ENCODE assay signal across 11 cellular contexts in the genomic region with DNA sequence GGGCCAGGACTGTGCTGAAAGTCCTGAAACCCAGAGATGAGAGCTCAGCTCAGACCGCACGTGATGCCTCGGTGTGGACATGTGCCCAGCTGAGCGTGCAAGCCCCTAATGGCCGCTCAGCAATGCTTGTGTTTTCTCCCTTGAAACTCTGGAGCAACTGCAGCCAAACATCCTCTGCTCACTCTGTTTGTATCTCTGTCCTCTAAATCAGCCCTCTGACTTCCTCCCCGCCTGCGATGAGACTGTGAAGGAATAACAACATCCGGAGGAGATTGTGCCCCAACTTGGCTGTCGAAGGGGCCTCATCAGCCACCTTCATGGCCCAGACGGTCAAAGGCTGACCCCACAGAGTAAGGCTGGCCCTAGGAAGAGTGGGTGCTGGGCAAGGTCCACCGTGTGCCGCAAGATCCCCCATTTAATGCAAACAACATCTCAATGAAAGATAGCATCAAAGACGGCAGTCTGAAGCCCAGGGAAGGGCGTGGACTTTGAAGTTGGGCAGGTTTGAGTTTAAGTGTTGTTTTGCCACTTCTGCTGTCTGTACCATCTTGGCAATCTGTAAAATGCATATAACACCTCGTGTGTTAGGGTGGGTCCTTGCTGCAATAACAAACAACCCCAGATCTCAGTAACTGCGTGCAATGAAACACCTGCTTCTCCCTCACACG. TPM values are rescaled to one million over a fixed set of nuclear protein-coding genes. Genes with fewer than 3 reads are reported as not detected.
DNase-seq lines count a peak whose midpoint lies in the region; ATAC-seq, FAIRE-seq and TF ChIP-seq lines count a peak whose summit lies in the region.
"Had no signal": no experiment of that assay in that cellular context is flagged by ENCODE, and none has a peak within 500 bp of the region (broad histone marks: within the 10 kb centered on the region; RNA-seq: fewer than 3 reads in every experiment).

No MANE protein-coding gene starts in this region.

- H3K27ac ChIP-seq in H1 (ENCODE audit: low read depth, low read length) (no peak overlapping the region), sigmoid colon (peak overlapping the region in 3 of 4 donors; percentile 68 to 80 (median 73))

- H3K56ac ChIP-seq in H1 (replicated peaks; ENCODE audit: insufficient read length, low read depth, low read length), result no peak overlapping the region

- H3K23me2 ChIP-seq in H1 (ENCODE audit: low read depth, low read length), result peaks cover 4% of the 10 kb centered on the region; the same call in 1 of the 2 replicates

- H3K4me2 ChIP-seq in H1 (ENCODE audit: insufficient read depth in 1 of 2, low read depth in 2 of 2, low read length in 2 of 2), result no peak overlapping the region

- no peak overlapping the region for H4K5ac ChIP-seq in H1 (ENCODE audit: insufficient read length, low read depth, low read length)

- H3K9me3 Mint-ChIP-seq in activated B cell treated with CpG ODN at 0.5 μM for 24 hours, result no peaks in the 10 kb centered on the region

- no peak overlapping the region for H2BK20ac ChIP-seq in H1 (ENCODE audit: low read length)

- no peak overlapping the region for H3K27ac Mint-ChIP-seq in activated B cell treated with CpG ODN at 0.5 μM for 24 hours

- H4K91ac ChIP-seq in H1 (replicated peaks; ENCODE audit: insufficient read length, low read length), result no peak overlapping the region

- no peaks in the 10 kb centered on the region for H3K4me1 Mint-ChIP-seq in activated B cell treated with CpG ODN at 0.5 μM for 24 hours

- no peak overlapping the region for H3K18ac ChIP-seq in H1 (ENCODE audit: extremely low read depth, low read length)

- TF ChIP-seq EP300 in H1 (IDR thresholded peaks at IDR 0.05; ENCODE audit: borderline replicate concordance in 1 of 2, low read depth in 2 of 2, low read length in 2 of 2) (no peak), sigmoid colon (IDR thresholded peaks at IDR 0.05) (no peak)

- FAIRE-seq in HTR-8/SVneo (lab: Jason Lieb, UNC), result peak; percentile 52
- no peak for FAIRE-seq in H1 (lab: Jason Lieb, UNC)

- H2AFZ ChIP-seq in H1 (ENCODE audit: low read length), result 0 out of 2 replicates have a peak overlapping the region, but pooled peaks have one; percentile 11

- no peak for TF ChIP-seq CTCF in activated B cell treated with CpG ODN at 0.5 μM for 24 hours (IDR thresholded peaks at IDR 0.05)
- TF ChIP-seq CTCF in H1 (IDR thresholded peaks at IDR 0.05; ENCODE audit: control extremely low read depth in 1 of 3, insufficient read depth in 1 of 3, low read depth in 1 of 3, low read length in 3 of 3), result no peak
- TF ChIP-seq CTCF in sigmoid colon (IDR thresholded peaks at IDR 0.05), result no peak

- H3K23ac ChIP-seq in H1 (ENCODE audit: insufficient read length), result no peak overlapping the region

- H3K27me3 ChIP-seq in H1 (replicated peaks in 1 of 4; ENCODE audit: control insufficient read depth in 3 of 4, extremely low read depth in 1 of 4, insufficient read depth in 3 of 4, low read length in 3 of 4), result no peaks in the 10 kb centered on the region
- no peaks in the 10 kb centered on the region for H3K27me3 ChIP-seq in sigmoid colon

- TF ChIP-seq POLR2A in H1 (IDR thresholded peaks at IDR 0.05; ENCODE audit: control extremely low read depth in 1 of 2, low read depth in 2 of 2, low read length in 2 of 2), result no peak
- TF ChIP-seq POLR2A in sigmoid colon (IDR thresholded peaks at IDR 0.05), result no peak

- no peak overlapping the region for H3K4ac ChIP-seq in H1 (replicated peaks; ENCODE audit: insufficient read length, low read depth, low read length)

- H3K79me1 ChIP-seq in H1 (ENCODE audit: low read depth, low read length), result no peaks in the 10 kb centered on the region

- peak overlapping the region; percentile 49 for H2BK5ac ChIP-seq in H1 (ENCODE audit: low read depth, low read length)

- no peak overlapping the region for H3K9ac ChIP-seq in H1 (replicated peaks in 1 of 4; ENCODE audit: extremely low read depth in 1 of 4, low read depth in 3 of 4, low read length in 3 of 4)
- H3K9ac ChIP-seq: SK-N-SH had no signal

- 93% methylated on average over 17 of the region's 17 CpGs; no CpG with 5 or more reads in 1 of the 2 experiments for WGBS in H1 (ENCODE audit: extremely low coverage in 1 of 2, insufficient coverage in 1 of 2, insufficient read length in 1 of 2, insufficient replicate concordance in 2 of 2, low coverage in 1 of 2, low lambda C conversion rate in 2 of 2, missing lambda C conversion rate in 1 of 2), 2 experiments
- 64 to 70% methylated on average over 17 of the region's 17 CpGs for WGBS in sigmoid colon, 2 donors

- no peaks in the 10 kb centered on the region for H3K9me3 ChIP-seq in H1 (ENCODE audit: insufficient read depth in 2 of 2, low read depth in 1 of 2, low read length in 1 of 2)
- no peaks in the 10 kb centered on the region for H3K9me3 ChIP-seq in sigmoid colon
- H3K9me3 ChIP-seq: SK-N-SH had no signal

- peaks cover 14% of the 10 kb centered on the region for H3K27me3 Mint-ChIP-seq in activated B cell treated with CpG ODN at 0.5 μM for 24 hours

- no peak for TF ChIP-seq RAD21 in H1 (IDR thresholded peaks at IDR 0.05 in 1 of 2, conservative IDR thresholded peaks at IDR 0.05 in 1 of 2; ENCODE audit: low read depth in 2 of 2, low read length in 2 of 2)

- H2BK120ac ChIP-seq in H1 (replicated peaks; ENCODE audit: low read depth, low read length), result no peak overlapping the region

- H3K4me1 ChIP-seq in H1 (replicated peaks in 1 of 4; ENCODE audit: control insufficient read depth in 3 of 4, insufficient read depth in 4 of 4, low read length in 3 of 4) (no peaks in the 10 kb centered on the region; a peak in 1 of 7 replicates), sigmoid colon (peaks cover 0 to 34% (median 33%) of the 10 kb centered on the region in 4 donors)

- H3K14ac ChIP-seq in H1 (ENCODE audit: insufficient read length), result no peak overlapping the region

- H3K4me3 Mint-ChIP-seq in activated B cell treated with CpG ODN at 0.5 μM for 24 hours, result no peak overlapping the region

- H2BK15ac ChIP-seq in H1 (ENCODE audit: low read length), result no peak overlapping the region

- 0 out of 2 replicates have a peak overlapping the region, but pooled peaks have one; percentile 30 for H2AK5ac ChIP-seq in H1 (ENCODE audit: low read depth, low read length)

- H3K79me2 ChIP-seq in H1 (ENCODE audit: control insufficient read depth in 1 of 2, insufficient read depth in 2 of 2, low read length in 2 of 2), result no peaks in the 10 kb centered on the region

- H3K4me3 ChIP-seq in H1 (ENCODE audit: extremely low read depth in 1 of 4, insufficient read depth in 2 of 4, low read depth in 3 of 4, low read length in 4 of 4) (no peak overlapping the region), sigmoid colon (no peak overlapping the region)

- H3K36me3 Mint-ChIP-seq in activated B cell treated with CpG ODN at 0.5 μM for 24 hours (ENCODE audit: low read depth), result no peaks in the 10 kb centered on the region

- POLR2A ChIA-PET in activated B cell treated with CpG ODN at 0.5 μM for 24 hours (lab: Charles Lee), result no interaction called here
- POLR2A ChIA-PET in H1 (lab: Charles Lee; ENCODE audit: partially characterized antibody), result no interaction called here

- no peak overlapping the region; the same call in 1 of the 2 replicates for H4K8ac ChIP-seq in H1 (ENCODE audit: extremely low read depth, insufficient read depth, low read length)

- intact Hi-C loops in activated B cell treated with CpG ODN at 0.5 μM for 24 hours (cut with micrococcal nuclease) (no loop called here), sigmoid colon (cut with DNase I) (no loop called here)

- H4K20me1 ChIP-seq in H1 (replicated peaks in 1 of 2; ENCODE audit: control insufficient read depth in 1 of 2, insufficient read depth in 2 of 2, low read length in 2 of 2), result no peaks in the 10 kb centered on the region

- H3K36me3 ChIP-seq in H1 (ENCODE audit: control insufficient read depth in 2 of 4, insufficient read depth in 4 of 4, low read length in 3 of 4), result no peaks in the 10 kb centered on the region
- H3K36me3 ChIP-seq in sigmoid colon, result no peaks in the 10 kb centered on the region

- peak overlapping the region; percentile 68; the same call in 1 of the 2 replicates for H2BK12ac ChIP-seq in H1 (ENCODE audit: low read depth, low read length)

- DNase-seq in HTR-8/SVneo (ENCODE audit: insufficient read length, low spot score) (no peak), activated B cell treated with CpG ODN at 0.5 μM for 24 hours (peak; percentile 3), H1 (ENCODE audit: low read depth in 1 of 2, low spot score in 2 of 2) (no peak), sigmoid colon (no peak), iPS-NIHi7 (ENCODE audit: extremely low spot score) (no peak), NCI-H446 treated with DMSO at 0.1 percent for 48 hours (lab: John Stamatoyannopoulos, UW) (no peak)
- DNase-seq: amygdala, NCI-H2171, SK-N-SH had no signal

- no peak for ATAC-seq in activated B cell treated with CpG ODN at 0.5 μM for 24 hours (ENCODE audit: low read depth)
- no peak for ATAC-seq in GM21723 (IDR thresholded peaks at IDR 0.05; ENCODE audit: unreplicated experiment)
- no peak for ATAC-seq in HG03280 (IDR thresholded peaks at IDR 0.05; ENCODE audit: unreplicated experiment)

- CTCF ChIA-PET in activated B cell treated with CpG ODN at 0.5 μM for 24 hours (lab: Charles Lee), result interaction anchor here (1.5 kb wide), 1 partner anchor 59 kb away, joined by 3 read pairs; no protein-coding TSS in a partner anchor
- CTCF ChIA-PET in H1 (lab: Charles Lee; ENCODE audit: partially characterized antibody), result interaction anchor here (0.6 to 1.5 kb wide), 3 partner anchors 10 to 118 kb away, joined by 3 to 8 read pairs (median 3); no protein-coding TSS in a partner anchor

TF ChIP-seq in H1, 55 proteins besides CTCF, POLR2A, EP300 and RAD21 (continues in another document):
- TF ChIP-seq ASH2L (IDR thresholded peaks at IDR 0.05; ENCODE audit: low read length) (no peak), RNF2 (IDR thresholded peaks at IDR 0.05; ENCODE audit: borderline replicate concordance, low read depth, low read length, missing control alignments, poor library complexity, severe bottlenecking) (no peak), SAP30 (IDR thresholded peaks at IDR 0.05; ENCODE audit: insufficient read depth, insufficient replicate concordance, low read length) (no peak), CHD2 (IDR thresholded peaks at IDR 0.05; ENCODE audit: low read length) (no peak), TEAD4 (IDR thresholded peaks at IDR 0.05; ENCODE audit: low read depth, low read length) (no peak), RXRA (IDR thresholded peaks at IDR 0.05; ENCODE audit: insufficient read depth, low read depth, low read length) (no peak)

RNA-seq across cellular contexts. Expression of a gene that starts 39.9 kb away (rescaled TPM):
- total RNA-seq in activated B cell treated with CpG ODN at 0.5 μM for 24 hours (not detected in 2 replicates), sigmoid colon (not detected)
- total RNA-seq in H1 (2021; fragmentation: NEBNext Ultra II Directional; extraction: Animal tissue kit (Norgen Biotek cat#: 25700)), result not detected in 2 replicates
- polyA plus RNA-seq in H1 (2011; rRNA removed) (not detected in 2 replicates), sigmoid colon (under 1 TPM in 1 of 3 donors, not detected in 2; 0.15 TPM)
- not detected for polyA plus RNA-seq in H1 (2011; cell fraction: cytosol; rRNA removed)
- not detected for polyA plus RNA-seq in H1 (2011; cell fraction: nucleus; rRNA removed)
- not detected in 4 replicates for polyA plus RNA-seq in H1 (2012, experiment 1 of 2)
- polyA plus RNA-seq in H1 (2012, experiment 2 of 2), result not detected
- not detected for polyA plus RNA-seq in H1 (2013, experiment 1 of 2)
- polyA plus RNA-seq in H1 (2013, experiment 2 of 2), result not detected
- not detected in 2 replicates for polyA minus RNA-seq in H1 (2011; rRNA and poly(A)+ RNA removed)
- polyA minus RNA-seq in H1 (2011; cell fraction: cytosol; rRNA and poly(A)+ RNA removed), result not detected
- not detected for polyA minus RNA-seq in H1 (2011; cell fraction: nucleus; rRNA and poly(A)+ RNA removed)
- polyA plus RNA-seq: SK-N-SH had no signal
